21 cellular contexts compared by ENCODE assay signal in the genomic region with DNA sequence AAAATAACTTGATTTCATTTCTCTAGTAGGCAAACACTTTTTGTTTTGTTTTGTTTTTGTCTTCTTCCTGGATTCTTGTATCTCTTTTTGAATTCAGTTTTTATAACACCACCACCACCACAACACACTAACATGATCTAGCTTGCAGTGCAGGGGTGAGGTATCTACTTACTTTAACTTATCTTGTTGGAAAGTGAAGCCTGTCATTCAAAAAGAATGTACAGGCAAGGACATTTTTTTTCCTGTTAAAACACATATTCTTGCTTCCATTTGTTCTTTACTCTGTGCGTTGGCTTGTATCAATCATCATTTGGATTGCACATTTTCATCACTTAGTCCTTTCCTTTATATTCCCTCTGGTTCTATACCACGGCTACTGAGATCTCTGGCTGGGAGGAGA.
"Had no signal": no experiment of that assay in that cellular context is flagged by ENCODE, and none has a peak within 500 bp of the region (broad histone marks: within the 10 kb centered on the region; RNA-seq: fewer than 3 reads in every experiment).

No MANE protein-coding gene starts in this region.

- H3K36me3 ChIP-seq: brain microvascular endothelial cell had no signal

- H3K27ac ChIP-seq: brain microvascular endothelial cell, SK-N-MC, VCaP had no signal

- H3K4me1 Mint-ChIP-seq: activated naive CD4-positive, alpha-beta T cell treated with anti-CD3 and anti-CD28 coated beads, Interleukin-2, amount 10 ng/mL, durations not matched to agents 7 days and 5 days; activated naive CD8-positive, alpha-beta T cell treated with anti-CD3 and anti-CD28 coated beads for 36 hours; T-cell had no signal

- H3K27me3 Mint-ChIP-seq: activated naive CD4-positive, alpha-beta T cell treated with anti-CD3 and anti-CD28 coated beads, Interleukin-2, amount 10 ng/mL, durations not matched to agents 7 days and 5 days; activated naive CD8-positive, alpha-beta T cell treated with anti-CD3 and anti-CD28 coated beads for 36 hours had no signal

- H3K36me3 Mint-ChIP-seq: activated naive CD4-positive, alpha-beta T cell treated with anti-CD3 and anti-CD28 coated beads, Interleukin-2, amount 10 ng/mL, durations not matched to agents 7 days and 5 days; activated naive CD8-positive, alpha-beta T cell treated with anti-CD3 and anti-CD28 coated beads for 36 hours; T-cell had no signal

- H3K27ac Mint-ChIP-seq: activated CD8-positive, alpha-beta T cell treated with anti-CD3 and anti-CD28 coated beads for 36 hours; activated naive CD4-positive, alpha-beta T cell treated with anti-CD3 and anti-CD28 coated beads, Interleukin-2, amount 10 ng/mL, durations not matched to agents 7 days and 5 days; activated naive CD8-positive, alpha-beta T cell treated with anti-CD3 and anti-CD28 coated beads for 36 hours; activated T-cell treated with anti-CD3 and anti-CD28 coated beads, Interleukin-2, amount 50 U/mL, for 72 hours; activated T-helper 2 cell treated with anti-CD3 and anti-CD28 coated beads, Interferon-gamma antibody, Interleukin-2, Interleukin-4, amounts not matched to agents 10 μg/mL and 5 μg/mL and 100 μg/mL, durations not matched to agents 14 hours and 24 hours and 36 hours; T-cell had no signal

- H3K27me3 ChIP-seq: brain microvascular endothelial cell had no signal

- H3K4me3 ChIP-seq: SK-N-MC had no signal

- DNase-seq: activated CD4-positive, alpha-beta T cell treated with anti-CD3 and anti-CD28 coated beads for 4 hours; activated CD4-positive, CD25-positive, alpha-beta regulatory T cell; activated CD8-positive, alpha-beta memory T cell treated with anti-CD3 and anti-CD28 coated beads, Interleukin-2, amount 50 U/mL, for 4 hours; activated CD8-positive, alpha-beta T cell treated with anti-CD3 and anti-CD28 coated beads for 36 hours; activated gamma-delta T cell treated with Interleukin-2 at 50 U/mL for 16 hours; activated naive CD4-positive, alpha-beta T cell treated with anti-CD3 and anti-CD28 coated beads, Interleukin-2, amount 10 ng/mL, durations not matched to agents 7 days and 5 days; activated naive CD8-positive, alpha-beta T cell treated with anti-CD3 and anti-CD28 coated beads for 36 hours; activated T-cell treated with anti-CD3 and anti-CD28 coated beads, Interleukin-2, amount 50 U/mL, for 72 hours; brain microvascular endothelial cell; NCI-H1105 treated with DMSO at 0.1 percent for 48 hours; NCI-H1436 treated with DMSO at 0.1 percent for 48 hours; NCI-H187; NCI-H2081 treated with DMSO at 0.1 percent for 48 hours; NCI-H446; NCI-H524; PC-3; T-cell had no signal

- H3K4me3 Mint-ChIP-seq: activated CD8-positive, alpha-beta T cell treated with anti-CD3 and anti-CD28 coated beads for 36 hours; activated naive CD4-positive, alpha-beta T cell treated with anti-CD3 and anti-CD28 coated beads, Interleukin-2, amount 10 ng/mL, durations not matched to agents 7 days and 5 days; activated naive CD8-positive, alpha-beta T cell treated with anti-CD3 and anti-CD28 coated beads for 36 hours; activated T-cell treated with anti-CD3 and anti-CD28 coated beads, Interleukin-2, amount 50 U/mL, for 72 hours; T-cell had no signal

- ATAC-seq: activated CD8-positive, alpha-beta T cell treated with anti-CD3 and anti-CD28 coated beads for 36 hours; activated T-cell treated with anti-CD3 and anti-CD28 coated beads, Interleukin-2, amount 50 U/mL, for 72 hours; PC-3; Right ventricle myocardium inferior; T-cell had no signal

- H3K9me3 Mint-ChIP-seq: activated CD8-positive, alpha-beta T cell treated with anti-CD3 and anti-CD28 coated beads for 36 hours; activated naive CD4-positive, alpha-beta T cell treated with anti-CD3 and anti-CD28 coated beads, Interleukin-2, amount 10 ng/mL, durations not matched to agents 7 days and 5 days; activated naive CD8-positive, alpha-beta T cell treated with anti-CD3 and anti-CD28 coated beads for 36 hours; activated T-helper 2 cell treated with anti-CD3 and anti-CD28 coated beads, Interferon-gamma antibody, Interleukin-2, Interleukin-4, amounts not matched to agents 10 μg/mL and 5 μg/mL and 100 μg/mL, durations not matched to agents 14 hours and 24 hours and 36 hours; T-cell had no signal
